Comparison of ENCODE assay signal across 1 cellular context in the genomic region with DNA sequence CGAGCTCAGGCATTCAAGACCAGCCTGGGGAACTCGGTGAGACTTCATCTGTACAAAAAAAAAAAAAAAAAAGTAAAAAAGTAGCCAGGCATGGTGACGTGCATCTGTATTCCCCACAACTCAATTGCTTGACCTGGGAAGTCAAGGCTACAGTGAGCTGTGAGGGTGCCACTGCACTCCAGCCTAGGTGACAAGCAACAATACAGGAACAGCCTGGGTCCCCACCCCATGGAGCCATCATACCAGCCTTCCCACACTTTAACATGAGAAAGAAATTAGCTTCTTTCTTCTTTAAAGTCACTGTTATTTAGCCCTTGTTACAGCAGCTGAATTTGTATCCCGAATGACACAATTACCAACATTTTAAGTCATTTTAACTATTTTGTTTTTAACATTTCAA.
TF ChIP-seq lines count a peak whose summit lies in the region.

No MANE protein-coding gene starts in this region.

TF ChIP-seq in WTC11, 78 proteins besides CTCF, POLR2A, EP300 and RAD21 (continued from another document):
- TF ChIP-seq, protein P1, sequence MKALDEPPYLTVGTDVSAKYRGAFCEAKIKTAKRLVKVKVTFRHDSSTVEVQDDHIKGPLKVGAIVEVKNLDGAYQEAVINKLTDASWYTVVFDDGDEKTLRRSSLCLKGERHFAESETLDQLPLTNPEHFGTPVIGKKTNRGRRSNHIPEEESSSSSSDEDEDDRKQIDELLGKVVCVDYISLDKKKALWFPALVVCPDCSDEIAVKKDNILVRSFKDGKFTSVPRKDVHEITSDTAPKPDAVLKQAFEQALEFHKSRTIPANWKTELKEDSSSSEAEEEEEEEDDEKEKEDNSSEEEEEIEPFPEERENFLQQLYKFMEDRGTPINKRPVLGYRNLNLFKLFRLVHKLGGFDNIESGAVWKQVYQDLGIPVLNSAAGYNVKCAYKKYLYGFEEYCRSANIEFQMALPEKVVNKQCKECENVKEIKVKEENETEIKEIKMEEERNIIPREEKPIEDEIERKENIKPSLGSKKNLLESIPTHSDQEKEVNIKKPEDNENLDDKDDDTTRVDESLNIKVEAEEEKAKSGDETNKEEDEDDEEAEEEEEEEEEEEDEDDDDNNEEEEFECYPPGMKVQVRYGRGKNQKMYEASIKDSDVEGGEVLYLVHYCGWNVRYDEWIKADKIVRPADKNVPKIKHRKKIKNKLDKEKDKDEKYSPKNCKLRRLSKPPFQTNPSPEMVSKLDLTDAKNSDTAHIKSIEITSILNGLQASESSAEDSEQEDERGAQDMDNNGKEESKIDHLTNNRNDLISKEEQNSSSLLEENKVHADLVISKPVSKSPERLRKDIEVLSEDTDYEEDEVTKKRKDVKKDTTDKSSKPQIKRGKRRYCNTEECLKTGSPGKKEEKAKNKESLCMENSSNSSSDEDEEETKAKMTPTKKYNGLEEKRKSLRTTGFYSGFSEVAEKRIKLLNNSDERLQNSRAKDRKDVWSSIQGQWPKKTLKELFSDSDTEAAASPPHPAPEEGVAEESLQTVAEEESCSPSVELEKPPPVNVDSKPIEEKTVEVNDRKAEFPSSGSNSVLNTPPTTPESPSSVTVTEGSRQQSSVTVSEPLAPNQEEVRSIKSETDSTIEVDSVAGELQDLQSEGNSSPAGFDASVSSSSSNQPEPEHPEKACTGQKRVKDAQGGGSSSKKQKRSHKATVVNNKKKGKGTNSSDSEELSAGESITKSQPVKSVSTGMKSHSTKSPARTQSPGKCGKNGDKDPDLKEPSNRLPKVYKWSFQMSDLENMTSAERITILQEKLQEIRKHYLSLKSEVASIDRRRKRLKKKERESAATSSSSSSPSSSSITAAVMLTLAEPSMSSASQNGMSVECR (CRISPR knock-in tag; IDR thresholded peaks at IDR 0.05; ENCODE audit: borderline replicate concordance): no peak
TF ChIP-seq in WTC11: peak in this region for 0.
